8 cellular contexts compared by ENCODE assay signal in the genomic region with DNA sequence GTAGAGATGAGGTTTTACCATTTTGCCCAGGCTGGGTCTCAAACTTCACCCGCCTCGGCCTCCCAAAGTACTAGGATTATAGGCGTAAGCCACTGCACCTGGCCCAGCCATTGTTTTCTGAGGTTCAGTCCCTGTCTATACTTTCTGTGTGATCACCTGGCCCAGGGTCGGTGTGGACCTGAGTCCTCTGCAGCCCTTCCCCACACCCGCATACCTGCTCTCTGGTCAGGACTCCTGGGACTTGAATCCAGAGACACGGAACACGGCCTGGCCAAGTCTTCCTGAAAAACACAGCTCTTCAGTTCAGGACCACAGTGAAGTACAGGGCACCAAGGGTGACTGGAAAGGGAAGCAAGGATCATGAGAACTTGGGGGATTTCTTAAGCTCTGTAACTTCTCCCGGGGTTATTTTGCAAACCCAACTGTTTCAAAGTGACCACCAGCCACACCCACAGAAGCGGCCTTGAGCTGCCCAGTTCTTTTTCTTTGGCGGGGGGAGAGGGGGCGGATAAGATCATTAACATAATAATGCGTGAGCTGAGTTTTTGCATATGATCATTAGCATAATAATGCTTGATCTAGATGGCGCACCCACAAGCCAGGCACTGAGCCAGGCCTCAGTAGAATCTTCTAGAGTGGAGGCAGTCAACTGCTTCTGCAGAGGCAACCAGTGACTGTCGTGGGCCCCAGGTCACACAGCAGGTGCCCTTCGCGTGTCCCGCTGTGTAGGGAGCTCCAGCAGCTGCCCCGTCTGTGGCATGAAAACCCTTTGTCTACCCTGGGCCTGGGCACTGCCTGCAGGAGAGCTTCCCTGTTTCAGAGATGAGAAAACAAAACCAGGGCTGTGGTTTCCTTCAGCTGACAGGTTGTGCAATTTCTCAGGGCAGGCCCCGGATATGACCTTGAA. TPM values are rescaled to one million over a fixed set of nuclear protein-coding genes. Genes with fewer than 3 reads are reported as not detected.
A peak's percentile ranks its signal among the peaks of the same experiment; 100 is the strongest.
DNase-seq lines count a peak whose midpoint lies in the region; TF ChIP-seq lines count a peak whose summit lies in the region.

No MANE protein-coding gene starts in this region.

- TF ChIP-seq CTCF in Caco-2 (IDR thresholded peaks at IDR 0.05; ENCODE audit: insufficient read depth in 1 of 2, low read depth in 1 of 2, low read length in 1 of 2, severe bottlenecking in 1 of 2, unreplicated experiment in 1 of 2) (no peak), GM20000 (IDR thresholded peaks at IDR 0.05; ENCODE audit: extremely low read depth, missing control alignments) (no peak), epithelial cell of esophagus (IDR thresholded peaks at IDR 0.05; ENCODE audit: insufficient read depth, low read depth, low read length, missing control alignments) (no peak), nephron progenitor cell (IDR thresholded peaks at IDR 0.05) (no peak)

- no peaks in the 10 kb centered on the region for H3K9me2 ChIP-seq in Karpas-422 (replicated peaks; ENCODE audit: insufficient read depth, low read length)

- H3K79me2 ChIP-seq in Karpas-422 (ENCODE audit: low read length), result peaks cover 32% of the 10 kb centered on the region

- H3K9me3 ChIP-seq in Caco-2 (peaks cover 2% of the 10 kb centered on the region; the same call in 1 of the 2 replicates), Karpas-422 (ENCODE audit: low read length) (no peaks in the 10 kb centered on the region)

- WGBS in urinary bladder, result 50% methylated on average over 19 of the region's 19 CpGs

- H3K4me3 ChIP-seq in Caco-2 (ENCODE audit: low read depth, low read length) (peak overlapping the region; percentile 94), Karpas-422 (ENCODE audit: low read length) (peak overlapping the region; percentile 59), epithelial cell of esophagus (ENCODE audit: low read length) (no peak overlapping the region), urinary bladder (ENCODE audit: low read depth, low read length) (no peak overlapping the region)

- no peak overlapping the region for H2AFZ ChIP-seq in Karpas-422 (ENCODE audit: low read length)

- H3K4me3 Mint-ChIP-seq in Caco-2 (ENCODE audit: unreplicated experiment), result peak overlapping the region; percentile 80
- H3K4me3 Mint-ChIP-seq in nephron progenitor cell, result peak overlapping the region; percentile 74

- H3K9ac ChIP-seq in Karpas-422 (ENCODE audit: low read length), result peak overlapping the region; percentile 79

- POLR2A ChIA-PET in Caco-2 (lab: Charles Lee), result no interaction called here

- peaks cover 11% of the 10 kb centered on the region; the same call in 1 of the 2 replicates for H4K20me1 ChIP-seq in Karpas-422 (ENCODE audit: insufficient read depth, low read depth, low read length)

- peak overlapping the region; percentile 98 for H3K27ac ChIP-seq in Karpas-422 (ENCODE audit: low read length)
- peak overlapping the region; percentile 33 for H3K27ac ChIP-seq in urinary bladder (ENCODE audit: low read depth)

- H3K27me3 Mint-ChIP-seq in Caco-2 (ENCODE audit: insufficient read depth, unreplicated experiment) (no peaks in the 10 kb centered on the region), nephron progenitor cell (ENCODE audit: low read depth, poor library complexity) (peaks cover 14% of the 10 kb centered on the region)

- H3K4me1 Mint-ChIP-seq in Caco-2 (ENCODE audit: low read depth, unreplicated experiment) (peaks cover 18% of the 10 kb centered on the region), nephron progenitor cell (peaks cover 49% of the 10 kb centered on the region)

- H3K36me3 ChIP-seq in Caco-2 (ENCODE audit: control insufficient read depth, insufficient read depth, low read length) (no peaks in the 10 kb centered on the region), Karpas-422 (ENCODE audit: insufficient read depth, low read length) (peaks cover 19% of the 10 kb centered on the region), urinary bladder (ENCODE audit: insufficient read depth) (no peaks in the 10 kb centered on the region)

- intact Hi-C loops in Caco-2 (cut with micrococcal nuclease; ENCODE audit: unreplicated experiment), result loop anchor here (5.0 kb wide), 1 partner anchor 77 kb away; no protein-coding TSS in a partner anchor

- peak overlapping the region; percentile 74 for H3K4me2 ChIP-seq in Karpas-422 (ENCODE audit: low read depth, low read length, poor library complexity, severe bottlenecking)

- peaks cover 40% of the 10 kb centered on the region for H3K36me3 Mint-ChIP-seq in Caco-2 (ENCODE audit: insufficient read depth, unreplicated experiment)
- H3K36me3 Mint-ChIP-seq in nephron progenitor cell (ENCODE audit: low read depth), result peaks cover 16% of the 10 kb centered on the region

- CTCF ChIA-PET in Caco-2 (lab: Charles Lee), result interaction anchor here (0.5 to 2.1 kb wide), 3 partner anchors 9 to 129 kb away, joined by 3 to 6 read pairs (median 3); no protein-coding TSS in a partner anchor

- H3K27ac Mint-ChIP-seq in Caco-2 (ENCODE audit: unreplicated experiment), result peak overlapping the region; percentile 83
- no peak overlapping the region for H3K27ac Mint-ChIP-seq in nephron progenitor cell

- H3K9me3 Mint-ChIP-seq in Caco-2 (ENCODE audit: unreplicated experiment) (no peaks in the 10 kb centered on the region), nephron progenitor cell (no peaks in the 10 kb centered on the region)

- H3K27me3 ChIP-seq in Caco-2 (replicated peaks; ENCODE audit: control insufficient read depth, insufficient read depth, low read length) (no peaks in the 10 kb centered on the region), Karpas-422 (ENCODE audit: low read length) (no peaks in the 10 kb centered on the region)

- DNase-seq in Caco-2 (peak in 1 of 2 experiments; percentile 11), GM20000 (ENCODE audit: low spot score) (peak; percentile 90), Karpas-422 (peak; percentile 88), epithelial cell of esophagus (ENCODE audit: low read depth) (peak; percentile 34), nephron progenitor cell (no peak), superior temporal gyrus (ENCODE audit: extremely low spot score) (no peak)
- DNase-seq in activated CD4-positive, alpha-beta T cell treated with anti-CD3 and anti-CD28 coated beads, Interleukin-2, amount 50 U/mL, for 1 hour, result peak; percentile 40

- H3K4me1 ChIP-seq in Caco-2 (peaks cover 28% of the 10 kb centered on the region), Karpas-422 (ENCODE audit: low read length) (peaks cover 79% of the 10 kb centered on the region), urinary bladder (ENCODE audit: insufficient read depth) (no peaks in the 10 kb centered on the region)

- no TSS peak for BruUV-seq in Caco-2 (replicated peaks; lab: Mats Ljungman, UMichigan)

RNA-seq across cellular contexts. Expression of a gene that starts 1.7 kb away (rescaled TPM):
- total RNA-seq in Caco-2 (2022), result 76.7 and 85.8 TPM in 2 replicates
- 44.3 and 80.3 TPM in 2 replicates for total RNA-seq in Karpas-422 (2014; rRNA removed; shearing (Covaris generic); ENCODE audit: low replicate concordance)
- total RNA-seq in urinary bladder, result 28.0 TPM
- 57.9 TPM for polyA plus RNA-seq in urinary bladder

RNA-seq across cellular contexts. Expression of a gene that starts 55.8 kb away (rescaled TPM):
- total RNA-seq in Caco-2 (2022) (49.6 and 53.7 TPM in 2 replicates), urinary bladder (15.2 TPM)
- 26.2 and 39.6 TPM in 2 replicates for total RNA-seq in Karpas-422 (2014; rRNA removed; shearing (Covaris generic); ENCODE audit: low replicate concordance)
- 20.2 TPM for polyA plus RNA-seq in urinary bladder

Comparison
In these comparisons a context has a peak if more than half of its experiments do, and no peak if none do; other contexts are left out.
1. DNase-seq: peak in GM20000 (single experiment), Karpas-422 (single experiment), activated CD4-positive, alpha-beta T cell treated with anti-CD3 and anti-CD28 coated beads, Interleukin-2, amount 50 U/mL, for 1 hour (single experiment) and epithelial cell of esophagus (single experiment); none in nephron progenitor cell (single experiment) and superior temporal gyrus (single experiment).
2. H3K4me3 ChIP-seq: peak in Caco-2 (single experiment) and Karpas-422 (single experiment); none in epithelial cell of esophagus (single experiment) and urinary bladder (single experiment).